ENCODE assay signal across 15 cellular contexts in genomic region chr12:132170637-132171292, GRCh38. TPM values are rescaled to one million over a fixed set of nuclear protein-coding genes. Genes with fewer than 3 reads are reported as not detected.
DNase-seq lines count a peak whose midpoint lies in the region; ATAC-seq and TF ChIP-seq lines count a peak whose summit lies in the region.
"Had no signal": no experiment of that assay in that cellular context is flagged by ENCODE, and none has a peak within 500 bp of the region (broad histone marks: within the 10 kb centered on the region; RNA-seq: fewer than 3 reads in every experiment).

No MANE protein-coding gene starts in this region.

- H2BK12ac ChIP-seq in trophoblast cell (ENCODE audit: low read length), result no peak overlapping the region

- H3K9me3 Mint-ChIP-seq in glutamatergic neuron (ENCODE audit: unreplicated experiment), result peaks cover 7% of the 10 kb centered on the region

- no peak overlapping the region for H3K27ac Mint-ChIP-seq in glutamatergic neuron (ENCODE audit: unreplicated experiment)
- H3K27ac Mint-ChIP-seq: HFFc6 had no signal

- no peak overlapping the region for H3K4ac ChIP-seq in trophoblast cell (ENCODE audit: low read depth, low read length)

- POLR2A ChIA-PET in HEK293 (lab: Yijun Ruan, JAX), result no interaction called here

- H3K27ac ChIP-seq in HEK293 (ENCODE audit: extremely low read depth, low read depth, low read length), result peak overlapping the region; percentile 11; the same call in 1 of the 2 replicates
- no peak overlapping the region for H3K27ac ChIP-seq in left ventricle myocardium inferior (replicated peaks)
- no peak overlapping the region for H3K27ac ChIP-seq in trophoblast cell (ENCODE audit: low read depth, low read length)

- H3K23ac ChIP-seq in trophoblast cell (ENCODE audit: low read length), result no peak overlapping the region

- H3K9me3 ChIP-seq in BE2C, result no peaks in the 10 kb centered on the region
- no peaks in the 10 kb centered on the region for H3K9me3 ChIP-seq in HEK293 (ENCODE audit: control insufficient read depth, insufficient read depth, low read depth, low read length)
- H3K9me3 ChIP-seq in left ventricle myocardium inferior (replicated peaks), result no peaks in the 10 kb centered on the region
- peaks cover 4% of the 10 kb centered on the region for H3K9me3 ChIP-seq in trophoblast cell (ENCODE audit: insufficient read depth, low read depth, low read length)

- H3K79me2 ChIP-seq in trophoblast cell (ENCODE audit: control insufficient read depth, insufficient read depth, low read length, poor library complexity), result no peaks in the 10 kb centered on the region

- no peaks in the 10 kb centered on the region for H3K4me1 Mint-ChIP-seq in glutamatergic neuron (ENCODE audit: low read depth, unreplicated experiment)

- CTCF ChIA-PET in HEK293 (lab: Yijun Ruan, JAX), result interaction anchor here (0.6 kb wide), 1 partner anchor 11 kb away, joined by 3 read pairs; no protein-coding TSS in a partner anchor

- no peaks in the 10 kb centered on the region for H3K4me1 ChIP-seq in BE2C
- H3K4me1 ChIP-seq in HEK293 (ENCODE audit: control insufficient read depth, insufficient read depth, low read length), result peaks cover 6% of the 10 kb centered on the region
- no peaks in the 10 kb centered on the region for H3K4me1 ChIP-seq in left ventricle myocardium inferior
- H3K4me1 ChIP-seq in trophoblast cell (ENCODE audit: control insufficient read depth in 1 of 2, insufficient read depth in 2 of 2, low read length in 2 of 2), result peaks cover 0 to 5% of the 10 kb centered on the region in 2 experiments

- H3K36me3 Mint-ChIP-seq in glutamatergic neuron (ENCODE audit: unreplicated experiment), result no peaks in the 10 kb centered on the region

- DNase-seq in BE2C (peak; percentile 12), left ventricle myocardium inferior (peak; percentile 4), trophoblast cell (no peak), glutamatergic neuron (no peak)
- DNase-seq in activated CD4-positive, alpha-beta T cell treated with anti-CD3 and anti-CD28 coated beads, Interleukin-2, amount 50 U/mL, for 4 hours, result no peak
- DNase-seq: C1 segment of cervical spinal cord, GOT3, MM.1S, NCI-H187 treated with DMSO at 0.1 percent for 48 hours, NCI-H2171, NCI-H774, SHP77 treated with DMSO at 0.1 percent for 48 hours had no signal

- H3K4me3 Mint-ChIP-seq in glutamatergic neuron (ENCODE audit: unreplicated experiment), result no peak overlapping the region
- H3K4me3 Mint-ChIP-seq: HFFc6 had no signal

- WGBS in trophoblast cell (ENCODE audit: extremely low coverage, insufficient coverage, insufficient read length), result no CpG with 5 or more reads among the region's 33 CpGs

- H3K36me3 ChIP-seq in BE2C, result no peaks in the 10 kb centered on the region
- no peaks in the 10 kb centered on the region for H3K36me3 ChIP-seq in HEK293 (ENCODE audit: control insufficient read depth in 2 of 2, insufficient read depth in 1 of 2, low read length in 2 of 2)
- no peaks in the 10 kb centered on the region for H3K36me3 ChIP-seq in left ventricle myocardium inferior
- no peaks in the 10 kb centered on the region for H3K36me3 ChIP-seq in trophoblast cell (ENCODE audit: control insufficient read depth in 1 of 2, insufficient read depth in 2 of 2, low read length in 2 of 2)

- H3K9ac ChIP-seq in trophoblast cell (ENCODE audit: low read length), result no peak overlapping the region

- H2BK5ac ChIP-seq in trophoblast cell (ENCODE audit: low read depth, low read length, poor library complexity), result no peak overlapping the region

- H3K4me3 ChIP-seq in BE2C (ENCODE audit: low read depth, low read length) (no peak overlapping the region), HEK293 (ENCODE audit: low read depth, low read length) (no peak overlapping the region), left ventricle myocardium inferior (no peak overlapping the region), trophoblast cell (ENCODE audit: low read depth, low read length) (peak overlapping the region; percentile 23)

- no peak overlapping the region for H4K12ac ChIP-seq in trophoblast cell (ENCODE audit: low read depth, low read length)

- peaks cover 71% of the 10 kb centered on the region for H3K27me3 ChIP-seq in BE2C
- peaks cover 81% of the 10 kb centered on the region for H3K27me3 ChIP-seq in left ventricle myocardium inferior (ENCODE audit: low read depth)
- no peaks in the 10 kb centered on the region for H3K27me3 ChIP-seq in trophoblast cell (ENCODE audit: insufficient read depth, low read length)

- ATAC-seq in HG02885 (IDR thresholded peaks at IDR 0.05; ENCODE audit: poor library complexity, unreplicated experiment), result no peak

- H3K79me1 ChIP-seq in trophoblast cell (ENCODE audit: low read length), result no peaks in the 10 kb centered on the region

- H2AK5ac ChIP-seq in trophoblast cell (ENCODE audit: low read length), result no peak overlapping the region

- intact Hi-C loops in left ventricle myocardium inferior (cut with micrococcal nuclease), result no loop called here

- TF ChIP-seq CTCF in BE2C (IDR thresholded peaks at IDR 0.05; ENCODE audit: low read depth, low read length), result no peak
- TF ChIP-seq CTCF in HEK293 (tag by site-specific recombination; IDR thresholded peaks at IDR 0.05), result no peak
- no peak for TF ChIP-seq CTCF in left ventricle myocardium inferior (IDR thresholded peaks at IDR 0.05; ENCODE audit: borderline replicate concordance)
- no peak for TF ChIP-seq CTCF in glutamatergic neuron (IDR thresholded peaks at IDR 0.05; ENCODE audit: partially characterized antibody, unreplicated experiment)

- H2AFZ ChIP-seq in trophoblast cell (ENCODE audit: insufficient read depth, low read length, poor library complexity), result no peak overlapping the region

- no peak overlapping the region for H3K18ac ChIP-seq in trophoblast cell (ENCODE audit: low read length)

- no peaks in the 10 kb centered on the region for H3K27me3 Mint-ChIP-seq in glutamatergic neuron (ENCODE audit: unreplicated experiment)

- no peak overlapping the region for H2BK120ac ChIP-seq in trophoblast cell (ENCODE audit: insufficient read depth, low read length, poor library complexity)

- no peak overlapping the region for H4K91ac ChIP-seq in trophoblast cell (ENCODE audit: low read depth, low read length)

- H4K8ac ChIP-seq in trophoblast cell (ENCODE audit: low read depth, low read length), result no peak overlapping the region

- H3K4me2 ChIP-seq in trophoblast cell (ENCODE audit: low read length), result no peak overlapping the region

- H3K14ac ChIP-seq in trophoblast cell (ENCODE audit: low read length), result no peak overlapping the region

TF ChIP-seq in HEK293, 187 proteins besides CTCF, POLR2A, EP300 and RAD21:
- TF ChIP-seq AEBP2 (tag by site-specific recombination; IDR thresholded peaks at IDR 0.05; ENCODE audit: borderline replicate concordance) (no peak), ZFP69B (tag by site-specific recombination; IDR thresholded peaks at IDR 0.05) (peak; percentile 52; the same call in 1 of the 2 replicates), ZNF692 (tag by site-specific recombination; IDR thresholded peaks at IDR 0.05) (0 out of 2 replicates have a peak, but pooled peaks have one; percentile 36), GLIS1 (tag by site-specific recombination; IDR thresholded peaks at IDR 0.05) (peak; percentile 42; the same call in 1 of the 2 replicates), ZBTB1 (tag by site-specific recombination; IDR thresholded peaks at IDR 0.05) (0 out of 2 replicates have a peak, but pooled peaks have one; percentile 40)

RNA-seq across cellular contexts. Expression of gene NOC4L, which starts 26.5 kb away (rescaled TPM):
- 158 TPM for polyA plus RNA-seq in BE2C (2012; ENCODE audit: insufficient read depth, insufficient read length, low read depth)
- total RNA-seq in left ventricle myocardium inferior, result 10.3 TPM
- 22.0 and 22.3 TPM in 2 replicates for polyA plus RNA-seq in trophoblast cell (2013)
- total RNA-seq in glutamatergic neuron (ENCODE audit: unreplicated experiment), result 17.8 TPM

RNA-seq across cellular contexts. Expression of gene DDX51, which starts 26.6 kb away (rescaled TPM):
- polyA plus RNA-seq in BE2C (2012; ENCODE audit: insufficient read depth, insufficient read length, low read depth), result 118 TPM
- total RNA-seq in left ventricle myocardium inferior (9.0 TPM), glutamatergic neuron (ENCODE audit: unreplicated experiment) (24.9 TPM)
- polyA plus RNA-seq in trophoblast cell (2013), result 6.5 and 6.9 TPM in 2 replicates

Comparison
In these comparisons a context has a peak if more than half of its experiments do, and no peak if none do; other contexts are left out.
1. DNase-seq: peak in BE2C (single experiment) and left ventricle myocardium inferior (single experiment); none in trophoblast cell (0 of 2), activated CD4-positive, alpha-beta T cell treated with anti-CD3 and anti-CD28 coated beads, Interleukin-2, amount 50 U/mL, for 4 hours (0 of 2) and glutamatergic neuron (single experiment).